ENCODE assay signal across 8 cellular contexts in genomic region chrX:41333744-41333993, GRCh38. TPM values are rescaled to one million over a fixed set of nuclear protein-coding genes. Genes with fewer than 3 reads are reported as not detected.
DNase-seq lines count a peak whose midpoint lies in the region; ATAC-seq, FAIRE-seq and TF ChIP-seq lines count a peak whose summit lies in the region.

No MANE protein-coding gene starts in this region.

- FAIRE-seq in TTC549 (lab: Jason Lieb, UNC) (peak; percentile 20), urothelium cell line (lab: Jason Lieb, UNC) (no peak)

- peak; percentile 29 for ATAC-seq in GM18499 (IDR thresholded peaks at IDR 0.05; ENCODE audit: insufficient read depth, unreplicated experiment)
- peak; percentile 29 for ATAC-seq in HG02938 (IDR thresholded peaks at IDR 0.05; ENCODE audit: unreplicated experiment)

- H3K36me3 ChIP-seq in ACC112 (ENCODE audit: insufficient read depth, low read length) = peaks cover 23% of the 10 kb centered on the region

- H2AFZ ChIP-seq in ACC112 (ENCODE audit: low read length, unreplicated experiment) = peak overlapping the region; percentile 36

- H3K36me3 Mint-ChIP-seq in endothelial cell (ENCODE audit: low read depth, unreplicated experiment) = peaks cover 19% of the 10 kb centered on the region

- H3K27me3 Mint-ChIP-seq in endothelial cell (ENCODE audit: unreplicated experiment) = peaks cover 21% of the 10 kb centered on the region

- no peak for TF ChIP-seq CTCF in endothelial cell (IDR thresholded peaks at IDR 0.05; ENCODE audit: unreplicated experiment)

- DNase-seq in NCI-H1930 (lab: John Stamatoyannopoulos, UW) (peak; percentile 73 to 84), endothelial cell (ENCODE audit: low spot score) (no peak), mucosa of gallbladder (ENCODE audit: low spot score) (peak; percentile 88), urothelium cell line (ENCODE audit: low spot score) (peak; percentile 75)

- H3K9me3 Mint-ChIP-seq in endothelial cell (ENCODE audit: unreplicated experiment) = no peaks in the 10 kb centered on the region

- peak overlapping the region; percentile 97 for H3K27ac ChIP-seq in ACC112 (ENCODE audit: low read depth, low read length)

- H3K27ac Mint-ChIP-seq in endothelial cell (ENCODE audit: unreplicated experiment) = peak overlapping the region; percentile 100

- peak overlapping the region; percentile 92 for H3K4me3 ChIP-seq in ACC112 (ENCODE audit: low read depth, low read length)

- peak overlapping the region; percentile 97 for H3K4me3 Mint-ChIP-seq in endothelial cell (ENCODE audit: unreplicated experiment)

- H3K4me1 Mint-ChIP-seq in endothelial cell (ENCODE audit: unreplicated experiment) = peaks cover 4% of the 10 kb centered on the region

- peaks cover 46% of the 10 kb centered on the region for H3K79me2 ChIP-seq in ACC112 (ENCODE audit: control insufficient read depth, insufficient read depth, low read length, unreplicated experiment)

- peaks cover 26% of the 10 kb centered on the region for H3K4me1 ChIP-seq in ACC112 (ENCODE audit: control insufficient read depth, insufficient read depth, low read length, unreplicated experiment)

- H3K27me3 ChIP-seq in ACC112 (ENCODE audit: insufficient read depth, low read length) = no peaks in the 10 kb centered on the region

RNA-seq across cellular contexts. Expression of gene DDX3X, which starts 0.3 kb away (rescaled TPM):
- total RNA-seq in endothelial cell (ENCODE audit: unreplicated experiment) (265 TPM), mucosa of gallbladder (254 TPM)
